In the genomic region with DNA sequence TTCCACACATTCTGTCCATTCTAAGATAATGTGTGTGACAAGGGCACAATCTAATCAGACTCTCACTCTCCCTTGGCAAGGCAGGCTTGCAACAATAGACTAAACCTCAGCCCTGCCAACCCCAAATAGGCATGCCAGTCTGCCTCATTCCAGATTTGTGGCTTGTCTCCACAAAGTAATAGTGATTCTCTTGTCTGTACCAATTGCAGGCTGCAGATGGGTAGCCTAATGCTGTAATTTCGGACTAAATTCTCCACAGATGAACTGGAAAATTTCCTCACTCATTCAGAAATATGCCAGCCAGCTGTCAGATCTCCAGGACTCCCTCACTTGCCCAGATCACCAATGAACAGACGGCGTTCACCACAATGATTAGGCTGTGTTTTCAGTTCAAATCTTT, we compare ENCODE assay signal across 16 cellular contexts.
"Had no signal": no experiment of that assay in that cellular context is flagged by ENCODE, and none has a peak within 500 bp of the region (broad histone marks: within the 10 kb centered on the region; RNA-seq: fewer than 3 reads in every experiment).

No MANE protein-coding gene starts in this region.

- DNase-seq: colonic mucosa; dermis blood vessel endothelial cell; esophagus squamous epithelium; foreskin fibroblast; immature natural killer cell; kidney; left cardiac atrium; left ventricle myocardium superior; mesendoderm; naive B cell; occipital lobe; pancreas; psoas muscle; retina; stimulated activated naive CD4-positive, alpha-beta T cell; stomach had no signal
